In the genomic region with DNA sequence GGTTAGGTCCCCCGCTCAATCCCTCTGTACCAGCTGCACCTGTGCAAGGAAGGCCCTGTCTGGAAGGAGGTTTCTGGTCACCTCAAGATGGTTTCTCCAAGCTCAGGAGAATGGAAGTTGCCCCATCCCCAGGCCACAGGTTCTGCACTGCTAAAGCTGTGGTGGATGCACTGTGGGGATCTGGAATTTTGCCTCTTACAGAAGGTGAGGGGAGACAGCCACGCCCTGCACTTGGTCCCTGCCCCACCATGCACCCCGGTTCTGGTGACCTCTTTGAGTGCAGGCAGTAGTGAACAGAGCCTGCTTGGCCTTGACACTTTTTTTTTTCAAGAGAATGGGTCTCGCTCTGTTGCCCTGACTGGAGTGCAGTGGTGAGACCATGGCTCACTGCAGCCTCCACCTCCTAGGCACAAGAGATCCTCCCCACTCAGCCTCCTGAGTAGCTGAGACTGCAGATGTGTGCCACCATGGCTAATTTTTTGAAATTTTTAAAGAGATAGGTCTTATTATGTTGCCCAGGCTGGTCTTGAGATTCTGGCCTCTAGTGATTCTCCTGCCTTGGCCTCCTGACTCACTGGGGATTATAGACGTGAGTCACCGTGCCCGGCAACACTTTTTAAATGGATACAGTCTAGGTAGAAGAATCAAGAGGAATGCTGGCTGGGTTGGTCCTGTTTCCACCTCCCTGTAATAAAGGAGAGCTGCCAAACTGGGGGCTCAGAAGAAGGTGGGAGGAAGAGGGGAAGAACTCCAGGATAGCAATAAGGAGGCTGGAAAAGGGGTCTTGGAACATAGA, we compare ENCODE assay signal across 1 cellular context.
A peak's percentile ranks its signal among the peaks of the same experiment; 100 is the strongest.
TF ChIP-seq lines count a peak whose summit lies in the region.

No MANE protein-coding gene starts in this region.

TF ChIP-seq in HepG2, 621 proteins besides CTCF, POLR2A, EP300 and RAD21:
- TF ChIP-seq ZNF121 (CRISPR knock-in tag; IDR thresholded peaks at IDR 0.05) (peak; percentile 60), ZFYVE20 (CRISPR knock-in tag; IDR thresholded peaks at IDR 0.05; ENCODE audit: borderline replicate concordance, low read depth) (no peak), ZZZ3 (CRISPR knock-in tag; IDR thresholded peaks at IDR 0.05; ENCODE audit: borderline replicate concordance) (no peak)
- TF ChIP-seq, protein P1, sequence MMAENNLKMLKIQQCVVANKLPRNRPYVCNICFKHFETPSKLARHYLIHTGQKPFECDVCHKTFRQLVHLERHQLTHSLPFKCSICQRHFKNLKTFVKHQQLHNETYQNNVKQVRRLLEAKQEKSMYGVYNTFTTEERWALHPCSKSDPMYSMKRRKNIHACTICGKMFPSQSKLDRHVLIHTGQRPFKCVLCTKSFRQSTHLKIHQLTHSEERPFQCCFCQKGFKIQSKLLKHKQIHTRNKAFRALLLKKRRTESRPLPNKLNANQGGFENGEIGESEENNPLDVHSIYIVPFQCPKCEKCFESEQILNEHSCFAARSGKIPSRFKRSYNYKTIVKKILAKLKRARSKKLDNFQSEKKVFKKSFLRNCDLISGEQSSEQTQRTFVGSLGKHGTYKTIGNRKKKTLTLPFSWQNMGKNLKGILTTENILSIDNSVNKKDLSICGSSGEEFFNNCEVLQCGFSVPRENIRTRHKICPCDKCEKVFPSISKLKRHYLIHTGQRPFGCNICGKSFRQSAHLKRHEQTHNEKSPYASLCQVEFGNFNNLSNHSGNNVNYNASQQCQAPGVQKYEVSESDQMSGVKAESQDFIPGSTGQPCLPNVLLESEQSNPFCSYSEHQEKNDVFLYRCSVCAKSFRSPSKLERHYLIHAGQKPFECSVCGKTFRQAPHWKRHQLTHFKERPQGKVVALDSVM (CRISPR knock-in tag; IDR thresholded peaks at IDR 0.05): peak; percentile 68
